24 cellular contexts compared by ENCODE assay signal in genomic region chr7:104656467-104656866, GRCh38.
"Had no signal": no experiment of that assay in that cellular context is flagged by ENCODE, and none has a peak within 500 bp of the region (broad histone marks: within the 10 kb centered on the region; RNA-seq: fewer than 3 reads in every experiment).

No MANE protein-coding gene starts in this region.

- H3K27ac ChIP-seq: esophagus muscularis mucosa, right lobe of liver, testis, uterus had no signal

- H3K4me3 ChIP-seq: esophagus muscularis mucosa, right lobe of liver, testis, uterus had no signal

- DNase-seq: activated CD4-positive, alpha-beta memory T cell treated with anti-CD3 and anti-CD28 coated beads for 36 hours; activated CD4-positive, alpha-beta T cell treated with anti-CD3 and anti-CD28 coated beads, Interleukin-2, amount 10 ng/mL, durations not matched to agents 24 days and 14 days; activated CD4-positive, CD25-positive, alpha-beta regulatory T cell treated with anti-CD3 and anti-CD28 coated beads, Interleukin-2, amount 50 U/mL, for 72 hours; activated CD8-positive, alpha-beta memory T cell treated with anti-CD3 and anti-CD28 coated beads, Interleukin-2, amount 50 U/mL, for 48 hours; activated gamma-delta T cell; activated naive CD4-positive, alpha-beta T cell treated with anti-CD3 and anti-CD28 coated beads, Interleukin-2, amount 10 ng/mL, durations not matched to agents 7 days and 5 days; activated naive CD8-positive, alpha-beta T cell treated with anti-CD3 and anti-CD28 coated beads, Interleukin-2, amount 10 ng/mL, durations not matched to agents 7 days and 5 days; activated T-cell treated with anti-CD3 and anti-CD28 coated beads, Interleukin-2, amount 50 U/mL, for 24 hours; amniotic stem cell; endodermal cell; foreskin melanocyte; left cardiac atrium; left ventricle myocardium superior; posterior cingulate gyrus; right lobe of liver; stimulated activated CD4-positive, alpha-beta T cell treated with anti-CD3 and anti-CD28 coated beads, Interleukin-2, amount 100 ng/mL, for 48 hours; stimulated activated naive CD8-positive, alpha-beta T cell treated with anti-CD3 and anti-CD28 coated beads, Interleukin-15, Interleukin-2, amounts not matched to agents 100 U/mL and 50 U/mL, for 24 hours; T-helper 2 cell; testis; trophoblast cell; uterus had no signal

- H3K36me3 ChIP-seq: esophagus muscularis mucosa, right lobe of liver, uterus had no signal

- H3K9me3 ChIP-seq: esophagus muscularis mucosa, right lobe of liver, testis, uterus had no signal

- FAIRE-seq: astrocyte, islet of Langerhans had no signal

- H3K4me1 ChIP-seq: esophagus muscularis mucosa, right lobe of liver, uterus had no signal

- H3K27me3 ChIP-seq: esophagus muscularis mucosa, right lobe of liver, testis, uterus had no signal
